Comparison of ENCODE assay signal across 9 cellular contexts in genomic region chr22:30253205-30253852, GRCh38. TPM values are rescaled to one million over a fixed set of nuclear protein-coding genes. Genes with fewer than 3 reads are reported as not detected.
DNase-seq lines count a peak whose midpoint lies in the region; ATAC-seq, FAIRE-seq and TF ChIP-seq lines count a peak whose summit lies in the region.
"Had no signal": no experiment of that assay in that cellular context is flagged by ENCODE, and none has a peak within 500 bp of the region (broad histone marks: within the 10 kb centered on the region; RNA-seq: fewer than 3 reads in every experiment).

No MANE protein-coding gene starts in this region.

- H3K27ac Mint-ChIP-seq in activated CD8-positive, alpha-beta memory T cell treated with anti-CD3 and anti-CD28 coated beads, Interleukin-2, amount 10 ng/mL, durations not matched to agents 7 days and 5 days = peak overlapping the region; percentile 58
- peak overlapping the region; percentile 59 for H3K27ac Mint-ChIP-seq in activated naive CD8-positive, alpha-beta T cell treated with anti-CD3 and anti-CD28 coated beads, Interleukin-2, amount 50 U/mL, for 24 hours
- H3K27ac Mint-ChIP-seq: CD4-positive, CD25-positive, alpha-beta regulatory T cell had no signal

- FAIRE-seq in urothelium cell line (lab: Jason Lieb, UNC) (no peak), H54 (lab: Jason Lieb, UNC) (no peak)

- peaks cover 0 to 4% of the 10 kb centered on the region in 2 donors for H3K4me1 ChIP-seq in lung (ENCODE audit: control insufficient read depth in 2 of 2, insufficient read depth in 2 of 2, low read length in 2 of 2)

- no peak overlapping the region for H3K4me3 ChIP-seq in lung

- peak overlapping the region in 1 of 2 donors; percentile 11 for H3K27ac ChIP-seq in lung (ENCODE audit: low read depth in 1 of 2, low read length in 1 of 2)

- CTCF ChIA-PET in activated CD8-positive, alpha-beta memory T cell treated with anti-CD3 and anti-CD28 coated beads, Interleukin-2, amount 10 ng/mL, durations not matched to agents 7 days and 5 days (lab: Charles Lee) = interaction anchor here (1.1 to 4.2 kb wide), 4 partner anchors 33 to 147 kb away, joined by 3 to 103 read pairs (median 3); no protein-coding TSS in a partner anchor

- no peaks in the 10 kb centered on the region for H3K36me3 Mint-ChIP-seq in activated CD8-positive, alpha-beta memory T cell treated with anti-CD3 and anti-CD28 coated beads, Interleukin-2, amount 10 ng/mL, durations not matched to agents 7 days and 5 days
- no peaks in the 10 kb centered on the region for H3K36me3 Mint-ChIP-seq in activated naive CD8-positive, alpha-beta T cell treated with anti-CD3 and anti-CD28 coated beads, Interleukin-2, amount 50 U/mL, for 24 hours (ENCODE audit: low read depth)
- H3K36me3 Mint-ChIP-seq: CD4-positive, CD25-positive, alpha-beta regulatory T cell had no signal

- TF ChIP-seq CTCF in lung (IDR thresholded peaks at IDR 0.05; ENCODE audit: control extremely low read depth, extremely low read depth) = no peak

- no peaks in the 10 kb centered on the region for H3K36me3 ChIP-seq in lung (ENCODE audit: control insufficient read depth in 2 of 2, insufficient read depth in 2 of 2, low read length in 2 of 2)

- no peaks in the 10 kb centered on the region for H3K9me3 Mint-ChIP-seq in activated CD8-positive, alpha-beta memory T cell treated with anti-CD3 and anti-CD28 coated beads, Interleukin-2, amount 10 ng/mL, durations not matched to agents 7 days and 5 days (ENCODE audit: low read depth)
- no peaks in the 10 kb centered on the region for H3K9me3 Mint-ChIP-seq in activated naive CD8-positive, alpha-beta T cell treated with anti-CD3 and anti-CD28 coated beads, Interleukin-2, amount 50 U/mL, for 24 hours
- H3K9me3 Mint-ChIP-seq: CD4-positive, CD25-positive, alpha-beta regulatory T cell had no signal

- H3K4me3 Mint-ChIP-seq in activated CD8-positive, alpha-beta memory T cell treated with anti-CD3 and anti-CD28 coated beads, Interleukin-2, amount 10 ng/mL, durations not matched to agents 7 days and 5 days = no peak overlapping the region
- H3K4me3 Mint-ChIP-seq in activated naive CD8-positive, alpha-beta T cell treated with anti-CD3 and anti-CD28 coated beads, Interleukin-2, amount 50 U/mL, for 24 hours = no peak overlapping the region
- H3K4me3 Mint-ChIP-seq: CD4-positive, CD25-positive, alpha-beta regulatory T cell had no signal

- DNase-seq in activated CD8-positive, alpha-beta memory T cell treated with anti-CD3 and anti-CD28 coated beads, Interleukin-2, amount 10 ng/mL, durations not matched to agents 7 days and 5 days = no peak
- DNase-seq in activated CD8-positive, alpha-beta memory T cell treated with anti-CD3 and anti-CD28 coated beads, Interleukin-2, amount 50 U/mL, for 48 hours = no peak
- DNase-seq in activated naive CD8-positive, alpha-beta T cell treated with anti-CD3 and anti-CD28 coated beads, Interleukin-2, amount 50 U/mL, for 24 hours = no peak
- DNase-seq in lung (ENCODE audit: low spot score) (peak; percentile 57), urothelium cell line (ENCODE audit: low spot score) (peak; percentile 84), H54 (ENCODE audit: insufficient read length, low spot score) (no peak), CD1c-positive myeloid dendritic cell (ENCODE audit: extremely low spot score) (no peak)
- DNase-seq: CD4-positive, CD25-positive, alpha-beta regulatory T cell had no signal

- no peak for ATAC-seq in activated CD8-positive, alpha-beta memory T cell treated with anti-CD3 and anti-CD28 coated beads, Interleukin-2, amount 10 ng/mL, durations not matched to agents 7 days and 5 days
- no peak for ATAC-seq in activated naive CD8-positive, alpha-beta T cell treated with anti-CD3 and anti-CD28 coated beads, Interleukin-2, amount 50 U/mL, for 24 hours
- ATAC-seq in lung (ENCODE audit: insufficient read depth, low FRiP score) (no peak), HG02678 (IDR thresholded peaks at IDR 0.05; ENCODE audit: unreplicated experiment) (no peak)

- whole genome bisulfite sequencing in lung, 2 donors = 32 to 38% methylated on average over 22 of the region's 22 CpGs

- H3K4me1 Mint-ChIP-seq in activated CD8-positive, alpha-beta memory T cell treated with anti-CD3 and anti-CD28 coated beads, Interleukin-2, amount 10 ng/mL, durations not matched to agents 7 days and 5 days = peaks cover 72% of the 10 kb centered on the region
- peaks cover 40% of the 10 kb centered on the region for H3K4me1 Mint-ChIP-seq in activated naive CD8-positive, alpha-beta T cell treated with anti-CD3 and anti-CD28 coated beads, Interleukin-2, amount 50 U/mL, for 24 hours

- H3K27me3 ChIP-seq in lung (ENCODE audit: control insufficient read depth, insufficient read depth) = no peaks in the 10 kb centered on the region

- H3K27me3 Mint-ChIP-seq in activated CD8-positive, alpha-beta memory T cell treated with anti-CD3 and anti-CD28 coated beads, Interleukin-2, amount 10 ng/mL, durations not matched to agents 7 days and 5 days = no peaks in the 10 kb centered on the region
- no peaks in the 10 kb centered on the region for H3K27me3 Mint-ChIP-seq in activated naive CD8-positive, alpha-beta T cell treated with anti-CD3 and anti-CD28 coated beads, Interleukin-2, amount 50 U/mL, for 24 hours

- no peak for TF ChIP-seq POLR2A in H54 (IDR thresholded peaks at IDR 0.05; ENCODE audit: low read depth, low read length)

- H3K9me3 ChIP-seq in lung (ENCODE audit: control insufficient read depth in 2 of 2, insufficient read depth in 1 of 2, low read length in 1 of 2) = no peaks in the 10 kb centered on the region

RNA-seq across cellular contexts. Expression of gene LIF, which starts 6.8 kb away (rescaled TPM):
- 100 to 1,000 TPM; 107 to 304 TPM for total RNA-seq in activated CD8-positive, alpha-beta memory T cell treated with anti-CD3 and anti-CD28 coated beads, Interleukin-2, amount 10 ng/mL, durations not matched to agents 7 days and 5 days
- 1 to 10 TPM in 1 of 2 donors, under 1 TPM in 1; 0.77 to 5.1 TPM for total RNA-seq in lung
- polyA plus RNA-seq in lung = 10 to 100 TPM in 1 of 2 donors, 1 to 10 TPM in 1; 5.1 to 26.1 TPM
- polyA plus RNA-seq: CD4-positive, CD25-positive, alpha-beta regulatory T cell had no signal

RNA-seq across cellular contexts. Expression of gene OSM, which starts 13.3 kb away (rescaled TPM):
- total RNA-seq in activated CD8-positive, alpha-beta memory T cell treated with anti-CD3 and anti-CD28 coated beads, Interleukin-2, amount 10 ng/mL, durations not matched to agents 7 days and 5 days = 100 to 1,000 TPM; 122 to 141 TPM
- 1 to 10 TPM; 1.8 to 3.3 TPM for total RNA-seq in lung
- polyA plus RNA-seq in lung = 10 to 100 TPM in 1 of 2 donors, under 1 TPM in 1; 0.57 to 33.2 TPM

RNA-seq across cellular contexts. Expression of gene CASTOR1, which starts 36.0 kb away (rescaled TPM):
- total RNA-seq in activated CD8-positive, alpha-beta memory T cell treated with anti-CD3 and anti-CD28 coated beads, Interleukin-2, amount 10 ng/mL, durations not matched to agents 7 days and 5 days = 10 to 100 TPM in 1 of 2 experiments, 1 to 10 TPM in 1; 8.7 to 10.2 TPM
- 10 to 100 TPM; 12.6 to 26.5 TPM for total RNA-seq in lung
- polyA plus RNA-seq in lung = 10 to 100 TPM; 14.1 to 16.5 TPM

Comparison
In these comparisons a context has a peak if more than half of its experiments do, and no peak if none do; other contexts are left out.
1. DNase-seq: peak in lung (single experiment) and urothelium cell line (single experiment); none in activated CD8-positive, alpha-beta memory T cell treated with anti-CD3 and anti-CD28 coated beads, Interleukin-2, amount 10 ng/mL, durations not matched to agents 7 days and 5 days (single experiment), activated CD8-positive, alpha-beta memory T cell treated with anti-CD3 and anti-CD28 coated beads, Interleukin-2, amount 50 U/mL, for 48 hours (single experiment), activated naive CD8-positive, alpha-beta T cell treated with anti-CD3 and anti-CD28 coated beads, Interleukin-2, amount 50 U/mL, for 24 hours (single experiment), H54 (single experiment) and CD1c-positive myeloid dendritic cell (single experiment).
2. RNA of gene LIF, which starts 6.8 kb away (total RNA-seq): 107 to 304 TPM in activated CD8-positive, alpha-beta memory T cell treated with anti-CD3 and anti-CD28 coated beads, Interleukin-2, amount 10 ng/mL, durations not matched to agents 7 days and 5 days; 0.77 to 5.1 TPM in lung; every median in the first group is over 10 times any median in the second.
3. RNA of gene OSM, which starts 13.3 kb away (total RNA-seq): 122 to 141 TPM in activated CD8-positive, alpha-beta memory T cell treated with anti-CD3 and anti-CD28 coated beads, Interleukin-2, amount 10 ng/mL, durations not matched to agents 7 days and 5 days; 1.8 to 3.3 TPM in lung; every median in the first group is over 10 times any median in the second.